Comparison of ENCODE assay signal across 17 cellular contexts in genomic region chr5:168341178-168341577, GRCh38. TPM values are rescaled to one million over a fixed set of nuclear protein-coding genes. Genes with fewer than 3 reads are reported as not detected.
"Had no signal": no experiment of that assay in that cellular context is flagged by ENCODE, and none has a peak within 500 bp of the region (broad histone marks: within the 10 kb centered on the region; RNA-seq: fewer than 3 reads in every experiment).

No MANE protein-coding gene starts in this region.

- H3K9me3 Mint-ChIP-seq: activated CD4-positive, alpha-beta T cell treated with anti-CD3 and anti-CD28 coated beads, Interleukin-2, amount 10 ng/mL, durations not matched to agents 7 days and 5 days; activated T-cell treated with anti-CD3 and anti-CD28 coated beads, Interleukin-2, amount 50 U/mL, for 4 hours; dendritic cell treated with granulocyte-macrophage colony-stimulating factor and Interleukin-4, amounts not matched to agents 40 ng/mL and 50 ng/mL, for 4 days; nephron had no signal

- ATAC-seq: activated CD4-positive, CD25-positive, alpha-beta regulatory T cell treated with anti-CD3 and anti-CD28 coated beads, Interleukin-2, amount 50 U/mL, for 24 hours; activated T-cell treated with anti-CD3 and anti-CD28 coated beads, Interleukin-2, amount 50 U/mL, for 4 hours; left lung; stimulated activated naive CD8-positive, alpha-beta T cell treated with anti-CD3 and anti-CD28 coated beads, Interleukin-15, Interleukin-2, amounts not matched to agents 100 U/mL and 50 U/mL, for 24 hours had no signal

- H3K4me3 Mint-ChIP-seq: activated CD4-positive, alpha-beta T cell treated with anti-CD3 and anti-CD28 coated beads, Interleukin-2, amount 10 ng/mL, durations not matched to agents 7 days and 5 days; activated T-cell treated with anti-CD3 and anti-CD28 coated beads, Interleukin-2, amount 50 U/mL, for 4 hours; dendritic cell treated with granulocyte-macrophage colony-stimulating factor and Interleukin-4, amounts not matched to agents 40 ng/mL and 50 ng/mL, for 4 days; nephron had no signal

- H3K4me1 ChIP-seq: left lung, tibial nerve, uterus had no signal

- H3K4me3 ChIP-seq: left lung, tibial nerve, uterus had no signal

- H3K27ac Mint-ChIP-seq: activated CD4-positive, alpha-beta T cell treated with anti-CD3 and anti-CD28 coated beads, Interleukin-2, amount 10 ng/mL, durations not matched to agents 7 days and 5 days; dendritic cell treated with granulocyte-macrophage colony-stimulating factor and Interleukin-4, amounts not matched to agents 40 ng/mL and 50 ng/mL, for 4 days had no signal

- H3K4me1 Mint-ChIP-seq: activated CD4-positive, alpha-beta T cell treated with anti-CD3 and anti-CD28 coated beads, Interleukin-2, amount 10 ng/mL, durations not matched to agents 7 days and 5 days; nephron had no signal

- DNase-seq: activated CD4-positive, alpha-beta T cell treated with anti-CD3 and anti-CD28 coated beads, Interleukin-2, amount 10 ng/mL, durations not matched to agents 7 days and 5 days; activated CD8-positive, alpha-beta memory T cell treated with anti-CD3 and anti-CD28 coated beads, Interleukin-2, amount 50 U/mL, for 4 hours; activated naive CD4-positive, alpha-beta T cell treated with anti-CD3 and anti-CD28 coated beads, Interleukin-2, amount 50 U/mL, for 16 hours; activated T-cell treated with anti-CD3 and anti-CD28 coated beads, Interleukin-2, amount 50 U/mL, for 4 hours; aorta; effector memory CD4-positive, alpha-beta T cell; kidney; left lung; midbrain; stimulated activated naive CD8-positive, alpha-beta T cell treated with anti-CD3 and anti-CD28 coated beads, Interleukin-15, Interleukin-2, amounts not matched to agents 100 U/mL and 50 U/mL, for 24 hours; T1000; uterus had no signal

- H3K27me3 ChIP-seq: left lung, tibial nerve, uterus had no signal

- H3K36me3 ChIP-seq: left lung, tibial nerve, uterus had no signal

- H3K9me3 ChIP-seq: left lung, tibial nerve, uterus had no signal

- H3K27me3 Mint-ChIP-seq: activated CD4-positive, alpha-beta T cell treated with anti-CD3 and anti-CD28 coated beads, Interleukin-2, amount 10 ng/mL, durations not matched to agents 7 days and 5 days had no signal

- H3K27ac ChIP-seq: left lung, tibial nerve, uterus had no signal

RNA-seq across cellular contexts. Expression of gene WWC1, which starts 49.7 kb away (rescaled TPM):
- total RNA-seq: T-helper 1 cell treated with Interleukin-12 subunit alpha and Interleukin-12 subunit beta and Interleukin-4 antibody, amounts not matched to agents 30 ng/mL and 1 ng/mL, for 36 hours had no signal
